In the genomic region with DNA sequence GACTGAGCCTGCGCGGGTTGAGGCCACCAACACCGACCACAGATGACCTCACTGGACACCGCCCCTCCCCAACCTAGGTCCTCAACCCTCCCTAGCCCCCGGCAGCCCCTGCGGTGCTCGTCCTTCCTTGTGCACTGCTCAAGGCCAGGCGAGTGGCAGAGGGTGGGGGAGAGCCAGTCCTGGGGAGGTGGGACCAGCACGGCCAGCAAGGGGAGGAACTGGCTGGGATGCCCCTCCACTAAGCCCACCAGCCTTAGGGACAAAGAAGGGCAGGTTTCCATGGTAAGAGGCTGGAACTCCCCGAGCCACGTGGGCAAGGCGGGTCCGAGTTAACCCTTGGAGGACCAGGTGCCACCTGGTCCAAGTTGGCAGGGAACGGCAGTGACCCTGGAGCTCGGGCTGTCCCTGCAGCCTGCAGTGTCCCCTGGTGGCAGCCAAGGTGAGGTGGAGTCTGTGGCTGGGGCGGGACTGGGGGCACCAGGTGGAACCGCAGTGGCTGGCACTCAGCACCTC, we compare ENCODE assay signal across 8 cellular contexts. TPM values are rescaled to one million over a fixed set of nuclear protein-coding genes. Genes with fewer than 3 reads are reported as not detected.
DNase-seq lines count a peak whose midpoint lies in the region; ATAC-seq and TF ChIP-seq lines count a peak whose summit lies in the region.

No MANE protein-coding gene starts in this region.

- no peak overlapping the region for H3T11ph ChIP-seq in H9 (ENCODE audit: low read length)

- no CpG with 5 or more reads among the region's 17 CpGs for WGBS in H9 (ENCODE audit: extremely low coverage, insufficient read length, low lambda C conversion rate)
- WGBS in endodermal cell (ENCODE audit: insufficient coverage in 1 of 2, insufficient read length in 1 of 2), 2 experiments = 35 to 55% methylated on average over 7 to 13 of the region's 17 CpGs
- no CpG with 5 or more reads among the region's 17 CpGs for WGBS in neuronal stem cell (ENCODE audit: extremely low coverage in 2 of 2, insufficient read length in 2 of 2, insufficient replicate concordance in 1 of 2), 2 donors

- H3K23me2 ChIP-seq in H9 (ENCODE audit: insufficient read length, low read depth, low read length, poor library complexity, severe bottlenecking) = peaks cover 5% of the 10 kb centered on the region

- peaks cover 8% of the 10 kb centered on the region for H3K36me3 Mint-ChIP-seq in CD4-positive, alpha-beta T cell (ENCODE audit: low read depth)
- H3K36me3 Mint-ChIP-seq in H9 (ENCODE audit: insufficient read depth in 1 of 3, low read depth in 3 of 3) (peaks cover 5 to 14% (median 8%) of the 10 kb centered on the region in 3 experiments; a peak in 6 of 7 replicates), endodermal cell (ENCODE audit: low read depth) (peaks cover 3% of the 10 kb centered on the region)

- H2AFZ ChIP-seq in H9 (ENCODE audit: low read length) = no peak overlapping the region
- H2AFZ ChIP-seq in neuronal stem cell (ENCODE audit: low read length) = no peak overlapping the region

- no peaks in the 10 kb centered on the region for H3K9me3 ChIP-seq in CD4-positive, alpha-beta T cell (ENCODE audit: control insufficient read depth, low read length)
- H3K9me3 ChIP-seq in H9 (ENCODE audit: control insufficient read depth, low read depth, low read length) (no peaks in the 10 kb centered on the region), endodermal cell (ENCODE audit: control insufficient read depth, low read length) (no peaks in the 10 kb centered on the region), neuronal stem cell (replicated peaks in 1 of 2; ENCODE audit: control insufficient read depth in 2 of 2, insufficient read depth in 1 of 2, low read depth in 1 of 2, low read length in 2 of 2) (peaks cover 0 to 2% of the 10 kb centered on the region in 2 donors)

- H4K8ac ChIP-seq in H9 (replicated peaks; ENCODE audit: insufficient read length, low read depth, low read length) (no peak overlapping the region), neuronal stem cell (ENCODE audit: low read depth, low read length) (no peak overlapping the region)

- H3K4me3 Mint-ChIP-seq in CD4-positive, alpha-beta T cell = no peak overlapping the region
- no peak overlapping the region; a peak in 1 of 5 replicates for H3K4me3 Mint-ChIP-seq in H9
- H3K4me3 Mint-ChIP-seq in endodermal cell = no peak overlapping the region

- H3K27ac ChIP-seq in CD4-positive, alpha-beta T cell (ENCODE audit: low read depth, low read length) = no peak overlapping the region
- no peak overlapping the region for H3K27ac ChIP-seq in H9 (ENCODE audit: insufficient read length, low read depth, low read length)
- peak overlapping the region; percentile 44 for H3K27ac ChIP-seq in endodermal cell (ENCODE audit: low read depth, low read length)
- H3K27ac ChIP-seq in neuronal stem cell (replicated peaks; ENCODE audit: low read length) = no peak overlapping the region

- H3K9ac ChIP-seq in H9 (ENCODE audit: extremely low read depth, insufficient read length, low read length) (no peak overlapping the region), endodermal cell (ENCODE audit: extremely low read depth, low read length, poor library complexity, severe bottlenecking) (no peak overlapping the region), neuronal stem cell (ENCODE audit: low read depth, low read length, poor library complexity) (peak overlapping the region; percentile 86)

- H3K23ac ChIP-seq in H9 (ENCODE audit: insufficient read length, low read depth, low read length) = no peak overlapping the region
- peak overlapping the region; percentile 89 for H3K23ac ChIP-seq in neuronal stem cell (ENCODE audit: low read depth, low read length, poor library complexity)

- H4K5ac ChIP-seq in H9 (ENCODE audit: insufficient read length, low read depth, low read length) = no peak overlapping the region

- peaks cover 4% of the 10 kb centered on the region for H4K20me1 ChIP-seq in H9 (ENCODE audit: control insufficient read depth, insufficient read depth, insufficient read length)

- H3K36me3 ChIP-seq in endodermal cell (ENCODE audit: control insufficient read depth, insufficient read depth, low read length) (no peaks in the 10 kb centered on the region), neuronal stem cell (replicated peaks in 1 of 2; ENCODE audit: control insufficient read depth in 2 of 2, insufficient read depth in 2 of 2, low read length in 2 of 2) (peaks cover 3 to 25% of the 10 kb centered on the region in 2 donors)

- no peak overlapping the region for H2AK5ac ChIP-seq in H9 (ENCODE audit: insufficient read length, low read length)
- peak overlapping the region; percentile 94 for H2AK5ac ChIP-seq in neuronal stem cell (ENCODE audit: low read depth, low read length)

- DNase-seq in CD4-positive, alpha-beta T cell = peak in 4 of 10 experiments; percentile 24 to 54 (median 35)
- DNase-seq in H9 (peak; percentile 94), endodermal cell (peak; percentile 95), neuronal stem cell (ENCODE audit: low spot score) (no peak), cortex of kidney (lab: John Stamatoyannopoulos, UW) (no peak), posterior cingulate gyrus (no peak)

- H3K79me1 ChIP-seq in H9 (ENCODE audit: insufficient read depth, low read depth, low read length, poor library complexity, severe bottlenecking) (no peaks in the 10 kb centered on the region), neuronal stem cell (ENCODE audit: low read depth, low read length) (peaks cover 2% of the 10 kb centered on the region)

- H3K79me2 ChIP-seq in H9 (ENCODE audit: insufficient read depth, low read length) = no peaks in the 10 kb centered on the region

- POLR2A ChIA-PET in CD4-positive, alpha-beta T cell (lab: Charles Lee) = no interaction called here

- TF ChIP-seq CTCF in CD4-positive, alpha-beta T cell (IDR thresholded peaks at IDR 0.05) = no peak
- TF ChIP-seq CTCF in H9 (conservative IDR thresholded peaks at IDR 0.05) (peak; percentile 84), endodermal cell (conservative IDR thresholded peaks at IDR 0.05) (peak; percentile 89)

- H2BK15ac ChIP-seq in H9 (ENCODE audit: low read depth, low read length) = no peak overlapping the region
- peak overlapping the region; percentile 85 for H2BK15ac ChIP-seq in neuronal stem cell (ENCODE audit: low read length)

- H3K4ac ChIP-seq in H9 (ENCODE audit: low read depth, low read length) (no peak overlapping the region), neuronal stem cell (ENCODE audit: low read length) (no peak overlapping the region)

- no peaks in the 10 kb centered on the region for H3K4me1 Mint-ChIP-seq in CD4-positive, alpha-beta T cell (ENCODE audit: low read depth)
- H3K4me1 Mint-ChIP-seq in H9 (0 out of 4 replicates have a peak, but pooled peaks cover 5 to 7% of the 10 kb centered on the region in 2 experiments), endodermal cell (no peaks in the 10 kb centered on the region)

- no peaks in the 10 kb centered on the region for H3K9me3 Mint-ChIP-seq in CD4-positive, alpha-beta T cell
- H3K9me3 Mint-ChIP-seq in H9 = no peaks in the 10 kb centered on the region; a peak in 1 of 5 replicates
- H3K9me3 Mint-ChIP-seq in endodermal cell = no peaks in the 10 kb centered on the region

- H2BK5ac ChIP-seq in H9 (ENCODE audit: insufficient read length, low read length) = no peak overlapping the region
- peak overlapping the region; percentile 19 for H2BK5ac ChIP-seq in neuronal stem cell (ENCODE audit: low read length)

- CTCF ChIA-PET in CD4-positive, alpha-beta T cell (lab: Charles Lee) = interaction anchor here (0.7 to 1.7 kb wide), 2 partner anchors 19 to 282 kb away, joined by 3 to 8 read pairs; no protein-coding TSS in a partner anchor

- H3K14ac ChIP-seq in H9 (ENCODE audit: insufficient read depth, low read length) = no peak overlapping the region
- H3K14ac ChIP-seq in neuronal stem cell (ENCODE audit: low read length) = peak overlapping the region; percentile 56

- H3K4me3 ChIP-seq in endodermal cell (ENCODE audit: low read length) (no peak overlapping the region), neuronal stem cell (ENCODE audit: low read length in 2 of 2) (no peak overlapping the region)

- H4K91ac ChIP-seq in H9 (ENCODE audit: insufficient read length, low read depth, low read length) (no peak overlapping the region), neuronal stem cell (ENCODE audit: low read depth, low read length, poor library complexity) (no peak overlapping the region)

- H2BK12ac ChIP-seq in H9 (ENCODE audit: insufficient read length, low read depth, low read length) (no peak overlapping the region), neuronal stem cell (ENCODE audit: low read length) (no peak overlapping the region)

- H3K18ac ChIP-seq in H9 (ENCODE audit: insufficient read length, low read depth, low read length) = peak overlapping the region; percentile 32
- peak overlapping the region; percentile 95 for H3K18ac ChIP-seq in neuronal stem cell (ENCODE audit: low read length)

- H2BK120ac ChIP-seq in H9 (ENCODE audit: low read depth, low read length, poor library complexity, severe bottlenecking) = no peak overlapping the region
- no peak overlapping the region for H2BK120ac ChIP-seq in neuronal stem cell (ENCODE audit: low read depth, low read length)

- H3K27me3 Mint-ChIP-seq in CD4-positive, alpha-beta T cell = peaks cover 32% of the 10 kb centered on the region
- peaks cover 27% of the 10 kb centered on the region for H3K27me3 Mint-ChIP-seq in H9 (ENCODE audit: low read depth)
- peaks cover 30% of the 10 kb centered on the region for H3K27me3 Mint-ChIP-seq in endodermal cell (ENCODE audit: insufficient read depth)

- peaks cover 51% of the 10 kb centered on the region for H3K27me3 ChIP-seq in CD4-positive, alpha-beta T cell (ENCODE audit: control insufficient read depth, insufficient read depth, low read length)
- peaks cover 7% of the 10 kb centered on the region; the same call in 1 of the 2 replicates for H3K27me3 ChIP-seq in H9 (ENCODE audit: insufficient read depth, low read length)
- peaks cover 9% of the 10 kb centered on the region for H3K27me3 ChIP-seq in endodermal cell (ENCODE audit: control insufficient read depth, insufficient read depth, low read length, poor library complexity, severe bottlenecking)
- H3K27me3 ChIP-seq in neuronal stem cell (ENCODE audit: control insufficient read depth in 3 of 3, insufficient read depth in 3 of 3, low read depth in 1 of 3, low read length in 3 of 3) = peaks cover 0 to 18% (median 6%) of the 10 kb centered on the region in 3 experiments

- H3K4me2 ChIP-seq in H9 (ENCODE audit: insufficient read depth, insufficient read length, low read length) = peak overlapping the region; percentile 17
- H3K4me2 ChIP-seq in neuronal stem cell (ENCODE audit: insufficient read depth, low read length, poor library complexity, severe bottlenecking) = peak overlapping the region; percentile 43

- H3K56ac ChIP-seq in H9 (ENCODE audit: insufficient read length, low read depth, low read length) = no peak overlapping the region

- peak; percentile 62 for ATAC-seq in CD4-positive, alpha-beta T cell (ENCODE audit: poor library complexity)
- peak; percentile 27 for ATAC-seq in SK-N-SH treated with all-trans-retinoic acid at 6 μM for 48 hours
- no peak for ATAC-seq in HG03097 (IDR thresholded peaks at IDR 0.05; ENCODE audit: low FRiP score, unreplicated experiment)

- H3K27ac Mint-ChIP-seq in CD4-positive, alpha-beta T cell = no peak overlapping the region
- H3K27ac Mint-ChIP-seq in H9 (no peak overlapping the region; a peak in 1 of 7 replicates), endodermal cell (no peak overlapping the region)

- H2BK20ac ChIP-seq in H9 (ENCODE audit: low read depth, low read length, poor library complexity, severe bottlenecking) = no peak overlapping the region

- intact Hi-C loops in CD4-positive, alpha-beta T cell (cut with DNase I, micrococcal nuclease) = loop anchor here in 1 of 2 experiments (1.0 kb wide), 1 partner anchor 284 kb away; no protein-coding TSS in a partner anchor
- intact Hi-C loops in posterior cingulate gyrus (cut with DNase I) = no loop called here

- H3K4me1 ChIP-seq in H9 (ENCODE audit: insufficient read depth, low read length) = no peaks in the 10 kb centered on the region
- no peaks in the 10 kb centered on the region for H3K4me1 ChIP-seq in endodermal cell (ENCODE audit: control insufficient read depth, insufficient read depth, low read length)
- peaks cover 2 to 6% of the 10 kb centered on the region in 2 donors for H3K4me1 ChIP-seq in neuronal stem cell (ENCODE audit: control insufficient read depth in 2 of 2, insufficient read depth in 1 of 2, low read depth in 1 of 2, low read length in 2 of 2)

RNA-seq across cellular contexts. Expression of gene FSCN2, which starts 9.2 kb away (rescaled TPM):
- 1 to 10 TPM; 1.0 to 1.1 TPM for total RNA-seq in CD4-positive, alpha-beta T cell
- total RNA-seq in H9 (2021) (1.0 and 1.6 TPM in 2 replicates), endodermal cell (1 to 10 TPM; 1.0 to 1.8 TPM)
- polyA plus RNA-seq in endodermal cell (2013, experiment 1 of 2) = 0.50 TPM
- 0.46 TPM for polyA plus RNA-seq in endodermal cell (2013, experiment 2 of 2)
- 0.20 TPM for polyA plus RNA-seq in neuronal stem cell (2013, experiment 1 of 2)
- polyA plus RNA-seq in neuronal stem cell (2013, experiment 2 of 2) = 0.25 TPM

RNA-seq across cellular contexts. Expression of gene FAAP100, which starts 14.8 kb away (rescaled TPM):
- 10 to 100 TPM; 18.7 to 19.7 TPM for total RNA-seq in CD4-positive, alpha-beta T cell
- total RNA-seq in H9 (2021) = 54.0 and 54.8 TPM in 2 replicates
- total RNA-seq in endodermal cell = 10 to 100 TPM; 34.5 to 39.5 TPM
- polyA plus RNA-seq in endodermal cell (2013, experiment 1 of 2) = 25.9 TPM
- 24.1 TPM for polyA plus RNA-seq in endodermal cell (2013, experiment 2 of 2)
- 11.8 TPM for polyA plus RNA-seq in neuronal stem cell (2013, experiment 1 of 2)
- polyA plus RNA-seq in neuronal stem cell (2013, experiment 2 of 2) = 12.1 TPM

RNA-seq across cellular contexts. Expression of gene ACTG1, which starts 24.8 kb away (rescaled TPM):
- 1,000 to 10,000 TPM; 1,296 to 1,318 TPM for total RNA-seq in CD4-positive, alpha-beta T cell
- total RNA-seq in H9 (2021) (4,136 and 4,160 TPM in 2 replicates), endodermal cell (1,000 to 10,000 TPM; 4,461 to 5,616 TPM)
- 4,463 TPM for polyA plus RNA-seq in endodermal cell (2013, experiment 1 of 2)
- polyA plus RNA-seq in endodermal cell (2013, experiment 2 of 2) = 3,951 TPM
- 5,937 TPM for polyA plus RNA-seq in neuronal stem cell (2013, experiment 1 of 2)
- polyA plus RNA-seq in neuronal stem cell (2013, experiment 2 of 2) = 5,622 TPM

Comparison
In these comparisons a context has a peak if more than half of its experiments do, and no peak if none do; other contexts are left out.
1. DNase-seq: peak in H9 (single experiment) and endodermal cell (single experiment); none in neuronal stem cell (single experiment), cortex of kidney (single experiment) and posterior cingulate gyrus (0 of 10).